8 cellular contexts compared by ENCODE assay signal in genomic region chr3:122681294-122682015, GRCh38. TPM values are rescaled to one million over a fixed set of nuclear protein-coding genes. Genes with fewer than 3 reads are reported as not detected.
A peak's percentile ranks its signal among the peaks of the same experiment; 100 is the strongest.
DNase-seq lines count a peak whose midpoint lies in the region; ATAC-seq and TF ChIP-seq lines count a peak whose summit lies in the region.

No MANE protein-coding gene starts in this region.

- H3K9me3 ChIP-seq in mucosa of descending colon = no peaks in the 10 kb centered on the region

- no peak for ATAC-seq in mucosa of descending colon
- no peak for ATAC-seq in HG03045 (IDR thresholded peaks at IDR 0.05; ENCODE audit: unreplicated experiment)
- ATAC-seq in HG02642 (IDR thresholded peaks at IDR 0.05; ENCODE audit: poor library complexity, unreplicated experiment) = no peak

- intact Hi-C loops in mucosa of descending colon (cut with DNase I, micrococcal nuclease) = loop anchor here (5.0 to 10.0 kb wide), 2 partner anchors 119 to 287 kb away; partner anchors contain the start of genes DTX3L (in 1 of the 2) and PARP9 (in 1 of the 2)

- H3K4me3 ChIP-seq in Jurkat, Clone E6-1 (ENCODE audit: low read length) = peak overlapping the region; percentile 75
- H3K4me3 ChIP-seq in choroid plexus epithelial cell (ENCODE audit: low read depth, low read length) (peak overlapping the region; percentile 87), mucosa of descending colon (peak overlapping the region; percentile 52)

- H3K36me3 ChIP-seq in mucosa of descending colon (ENCODE audit: low read depth) = no peaks in the 10 kb centered on the region

- in situ Hi-C loops in ACHN (cut with HindIII; ENCODE audit: low pct_ligation_motif_present, low pct_unique_long_range_greater_than_20kb, low sequenced_read_pairs) = no loop called here

- H3K4me1 ChIP-seq in mucosa of descending colon (ENCODE audit: low read depth) = peaks cover 21% of the 10 kb centered on the region

- TF ChIP-seq CTCF in choroid plexus epithelial cell (conservative IDR thresholded peaks at IDR 0.05; ENCODE audit: low read depth, low read length) (no peak), mucosa of descending colon (IDR thresholded peaks at IDR 0.05) (no peak)

- DNase-seq in ACHN (peak; percentile 5), choroid plexus epithelial cell (ENCODE audit: low read depth) (no peak), mucosa of descending colon (peak in 1 of 3 donors; percentile 39), kidney glomerular epithelial cell (lab: John Stamatoyannopoulos, UW) (no peak), middle frontal gyrus (ENCODE audit: extremely low spot score, low spot score) (no peak)
- DNase-seq in Jurkat, Clone E6-1 (ENCODE audit: low read depth, low spot score) = no peak

RNA-seq across cellular contexts. Expression of gene PARP14, which starts 0.8 kb away (rescaled TPM):
- polyA plus RNA-seq in Jurkat, Clone E6-1 (2012; ENCODE audit: insufficient read depth, insufficient read length) = 7.3 TPM
- 10 to 100 TPM; 34.7 to 47.9 (median 43.8) TPM for total RNA-seq in mucosa of descending colon
